10 cellular contexts compared by ENCODE assay signal in genomic region chr7:29479606-29480200, GRCh38.
DNase-seq lines count a peak whose midpoint lies in the region; ATAC-seq and TF ChIP-seq lines count a peak whose summit lies in the region.
"Had no signal": no experiment of that assay in that cellular context is flagged by ENCODE, and none has a peak within 500 bp of the region (broad histone marks: within the 10 kb centered on the region; RNA-seq: fewer than 3 reads in every experiment).

No MANE protein-coding gene starts in this region.

- no peaks in the 10 kb centered on the region for H3K36me3 Mint-ChIP-seq in progenitor cell of endocrine pancreas (ENCODE audit: insufficient read depth)

- peaks cover 3% of the 10 kb centered on the region for H3K27me3 Mint-ChIP-seq in progenitor cell of endocrine pancreas

- peaks cover 43% of the 10 kb centered on the region for H3K4me1 Mint-ChIP-seq in progenitor cell of endocrine pancreas (ENCODE audit: low read depth)

- intact Hi-C loops in left colon (cut with DNase I, micrococcal nuclease): no loop called here

- no peak overlapping the region for H3K4me3 Mint-ChIP-seq in progenitor cell of endocrine pancreas (ENCODE audit: low read depth)

- H3K4me3 ChIP-seq in foreskin fibroblast (ENCODE audit: low read depth in 1 of 2, low read length in 2 of 2): no peak overlapping the region

- no peaks in the 10 kb centered on the region for H3K9me3 Mint-ChIP-seq in progenitor cell of endocrine pancreas (ENCODE audit: low read depth)

- DNase-seq in COLO829 (ENCODE audit: low spot score): peak; percentile 23
- peak; percentile 63 for DNase-seq in ecto neural progenitor cell (ENCODE audit: low spot score)
- peak in 1 of 2 donors; percentile 44 for DNase-seq in left colon
- no peak for DNase-seq in progenitor cell of endocrine pancreas (ENCODE audit: low spot score, unreplicated experiment)
- no peak for DNase-seq in foreskin fibroblast
- DNase-seq in stimulated activated naive CD4-positive, alpha-beta T cell (lab: John Stamatoyannopoulos, UW): no peak
- DNase-seq in HuH-7.5 (ENCODE audit: low spot score): no peak
- no peak for DNase-seq in NOMO-1 (lab: John Stamatoyannopoulos, UW; ENCODE audit: unreplicated experiment in 2 of 2)
- DNase-seq: ACHN, NCI-H524 treated with DMSO at 0.1 percent for 48 hours had no signal

- peak overlapping the region; percentile 13 for H3K27ac Mint-ChIP-seq in progenitor cell of endocrine pancreas

- TF ChIP-seq CTCF in progenitor cell of endocrine pancreas (IDR thresholded peaks at IDR 0.05; ENCODE audit: unreplicated experiment) (no peak), foreskin fibroblast (IDR thresholded peaks at IDR 0.05; ENCODE audit: low read depth, low read length) (no peak)

- peak; percentile 59 for ATAC-seq in left colon

Comparison
In these comparisons a context has a peak if more than half of its experiments do, and no peak if none do; other contexts are left out.
1. DNase-seq: peak in COLO829 (single experiment) and ecto neural progenitor cell (single experiment); none in progenitor cell of endocrine pancreas (single experiment), foreskin fibroblast (0 of 2), stimulated activated naive CD4-positive, alpha-beta T cell (0 of 6), HuH-7.5 (single experiment) and NOMO-1 (0 of 2).